ENCODE assay signal across 29 cellular contexts in genomic region chr11:27604416-27604815, GRCh38.
"Had no signal": no experiment of that assay in that cellular context is flagged by ENCODE, and none has a peak within 500 bp of the region (broad histone marks: within the 10 kb centered on the region; RNA-seq: fewer than 3 reads in every experiment).

No MANE protein-coding gene starts in this region.

- FAIRE-seq: endometrium, endothelial cell of umbilical vein, frontal cortex had no signal

- H3K27ac Mint-ChIP-seq: dendritic cell treated with granulocyte-macrophage colony-stimulating factor and Interleukin-4, amounts not matched to agents 40 ng/mL and 50 ng/mL, for 4 days; effector memory CD8-positive, alpha-beta T cell; endodermal cell had no signal

- H3K79me2 ChIP-seq: hepatocyte had no signal

- H3K4me2 ChIP-seq: hepatocyte had no signal

- H3K36me3 ChIP-seq: colonic mucosa, esophagus muscularis mucosa, esophagus squamous epithelium, gastrocnemius medialis, gastroesophageal sphincter, heart left ventricle, heart right ventricle had no signal

- H3K4me1 ChIP-seq: colonic mucosa, esophagus muscularis mucosa, esophagus squamous epithelium, foreskin keratinocyte, gastrocnemius medialis, gastroesophageal sphincter, heart left ventricle, heart right ventricle had no signal

- ATAC-seq: effector memory CD8-positive, alpha-beta T cell; esophagus mucosa; foreskin keratinocyte; gastrocnemius medialis; gastroesophageal sphincter; heart left ventricle; heart right ventricle had no signal

- H3K4me1 Mint-ChIP-seq: endodermal cell had no signal

- H3K27me3 ChIP-seq: colonic mucosa, dorsolateral prefrontal cortex, esophagus muscularis mucosa, esophagus squamous epithelium, gastrocnemius medialis, gastroesophageal sphincter, heart left ventricle, heart right ventricle, hepatocyte had no signal

- H3K9me3 Mint-ChIP-seq: dendritic cell treated with granulocyte-macrophage colony-stimulating factor and Interleukin-4, amounts not matched to agents 40 ng/mL and 50 ng/mL, for 4 days; effector memory CD8-positive, alpha-beta T cell; endodermal cell had no signal

- DNase-seq: colonic mucosa; cortex of kidney; dermis blood vessel endothelial cell; dorsolateral prefrontal cortex; effector CD4-positive, alpha-beta T cell; effector CD8-positive, alpha-beta T cell; effector memory CD8-positive, alpha-beta T cell; endodermal cell; erythroblast; esophagus squamous epithelium; foreskin fibroblast; foreskin keratinocyte; foreskin melanocyte; gastrocnemius medialis; glutamatergic neuron; head of caudate nucleus; heart left ventricle; heart right ventricle; hippocampal formation had no signal

- H3K4me3 Mint-ChIP-seq: dendritic cell treated with granulocyte-macrophage colony-stimulating factor and Interleukin-4, amounts not matched to agents 40 ng/mL and 50 ng/mL, for 4 days; effector memory CD8-positive, alpha-beta T cell; endodermal cell had no signal

- H3K4me3 ChIP-seq: colonic mucosa, coronary artery, dorsolateral prefrontal cortex, esophagus muscularis mucosa, esophagus squamous epithelium, gastrocnemius medialis, gastroesophageal sphincter, heart left ventricle, heart right ventricle, hepatocyte had no signal

- H3K27ac ChIP-seq: colonic mucosa, coronary artery, epithelial cell of prostate, esophagus muscularis mucosa, esophagus squamous epithelium, foreskin keratinocyte, gastrocnemius medialis, gastroesophageal sphincter, heart left ventricle, heart right ventricle, hepatocyte had no signal

- H3K9me3 ChIP-seq: colonic mucosa, esophagus muscularis mucosa, esophagus squamous epithelium, gastrocnemius medialis, gastroesophageal sphincter, heart left ventricle, heart right ventricle had no signal

- H3K27me3 Mint-ChIP-seq: dendritic cell treated with granulocyte-macrophage colony-stimulating factor and Interleukin-4, amounts not matched to agents 40 ng/mL and 50 ng/mL, for 4 days; effector memory CD8-positive, alpha-beta T cell had no signal

- H2AFZ ChIP-seq: hepatocyte had no signal
